ENCODE assay signal across 20 cellular contexts in genomic region chr12:115294443-115295133, GRCh38.
DNase-seq lines count a peak whose midpoint lies in the region; ATAC-seq and TF ChIP-seq lines count a peak whose summit lies in the region.
"Had no signal": no experiment of that assay in that cellular context is flagged by ENCODE, and none has a peak within 500 bp of the region (broad histone marks: within the 10 kb centered on the region; RNA-seq: fewer than 3 reads in every experiment).

No MANE protein-coding gene starts in this region.

- no peak overlapping the region for H3K4me2 ChIP-seq in fibroblast of lung (ENCODE audit: extremely low read depth, insufficient read depth, low read length)
- H3K4me2 ChIP-seq: neural progenitor cell had no signal

- H3K4me3 ChIP-seq in fibroblast of lung (replicated peaks in 1 of 4; ENCODE audit: control extremely low read depth in 1 of 4, insufficient read depth in 1 of 4, low read depth in 3 of 4, low read length in 4 of 4) (no peak overlapping the region), ascending aorta (no peak overlapping the region)
- H3K4me3 ChIP-seq: body of pancreas, neural progenitor cell had no signal

- no peak overlapping the region for H3K9ac ChIP-seq in fibroblast of lung (ENCODE audit: insufficient read depth, low read length)
- H3K9ac ChIP-seq: neural progenitor cell had no signal

- TF ChIP-seq CTCF in fibroblast of lung (conservative IDR thresholded peaks at IDR 0.05 in 1 of 2, IDR thresholded peaks at IDR 0.05 in 1 of 2; ENCODE audit: low read depth in 1 of 2, low read length in 2 of 2) (no peak), omental fat pad (IDR thresholded peaks at IDR 0.05) (no peak), ascending aorta (IDR thresholded peaks at IDR 0.05) (no peak)

- no peaks in the 10 kb centered on the region for H3K9me3 ChIP-seq in fibroblast of lung (ENCODE audit: control insufficient read depth, insufficient read depth, low read depth, low read length)
- H3K9me3 ChIP-seq in ascending aorta, result no peaks in the 10 kb centered on the region
- H3K9me3 ChIP-seq: body of pancreas had no signal

- intact Hi-C loops in ascending aorta (cut with DNase I), result no loop called here

- H3K27ac ChIP-seq in fibroblast of lung (ENCODE audit: insufficient read depth, low read length), result no peak overlapping the region
- H3K27ac ChIP-seq in ascending aorta, result no peak overlapping the region
- H3K27ac ChIP-seq: body of pancreas, neural progenitor cell had no signal

- H3K27me3 ChIP-seq in fibroblast of lung (ENCODE audit: control insufficient read depth, insufficient read depth, low read length) (no peaks in the 10 kb centered on the region), ascending aorta (no peaks in the 10 kb centered on the region)
- H3K27me3 ChIP-seq: body of pancreas, neural progenitor cell had no signal

- DNase-seq in EH (ENCODE audit: low read depth) (peak; percentile 44), SK-N-DZ (ENCODE audit: low spot score) (peak; percentile 43), fibroblast of lung (ENCODE audit: low read depth in 2 of 2) (peak; percentile 43), omental fat pad (ENCODE audit: low spot score) (no peak), ascending aorta (ENCODE audit: low spot score in 2 of 2) (no peak), GOT3 (lab: John Stamatoyannopoulos, UW) (no peak), NCI-H2107 treated with DMSO at 0.1 percent for 48 hours (lab: John Stamatoyannopoulos, UW; ENCODE audit: unreplicated experiment) (no peak)
- DNase-seq: activated CD4-positive, CD25-positive, alpha-beta regulatory T cell; activated CD8-positive, alpha-beta T cell treated with anti-CD3 and anti-CD28 coated beads for 36 hours; activated naive CD4-positive, alpha-beta T cell treated with anti-CD3 and anti-CD28 coated beads, Interleukin-2, amount 10 ng/mL, durations not matched to agents 7 days and 5 days; activated T-cell treated with anti-CD3 and anti-CD28 coated beads, Interleukin-2, amount 50 U/mL, for 24 hours; body of pancreas; CD8-positive, alpha-beta memory T cell; NCI-H1436 treated with DMSO at 0.1 percent for 48 hours; stimulated activated CD4-positive, alpha-beta T cell treated with anti-CD3 and anti-CD28 coated beads, Interleukin-12 subunit alpha, Interleukin-12 subunit beta, amount 100 ng/mL, for 4 hours; stimulated activated CD8-positive, alpha-beta memory T cell treated with anti-CD3 and anti-CD28 coated beads, Interleukin-4, amount 100 ng/mL, for 48 hours; substantia nigra; T-helper 9 cell had no signal

- ATAC-seq in omental fat pad (ENCODE audit: low FRiP score) (peak; percentile 32), HG02678 (IDR thresholded peaks at IDR 0.05; ENCODE audit: unreplicated experiment) (no peak)
- ATAC-seq: activated CD8-positive, alpha-beta T cell treated with anti-CD3 and anti-CD28 coated beads for 36 hours; body of pancreas had no signal

- H3K4me1 ChIP-seq in fibroblast of lung (ENCODE audit: control insufficient read depth, extremely low read depth, insufficient read depth, low read length) (no peaks in the 10 kb centered on the region), ascending aorta (peaks cover 0 to 4% of the 10 kb centered on the region in 2 donors)
- H3K4me1 ChIP-seq: body of pancreas, neural progenitor cell had no signal

- H3K79me2 ChIP-seq in fibroblast of lung (ENCODE audit: control insufficient read depth, insufficient read depth, low read length), result no peaks in the 10 kb centered on the region

- no peaks in the 10 kb centered on the region for H3K36me3 ChIP-seq in fibroblast of lung (ENCODE audit: control insufficient read depth, insufficient read depth, low read length)
- H3K36me3 ChIP-seq in ascending aorta, result no peaks in the 10 kb centered on the region
- H3K36me3 ChIP-seq: neural progenitor cell had no signal

- H2AFZ ChIP-seq in fibroblast of lung (ENCODE audit: low read length), result no peak overlapping the region
- H2AFZ ChIP-seq: neural progenitor cell had no signal

- no peaks in the 10 kb centered on the region for H4K20me1 ChIP-seq in fibroblast of lung (ENCODE audit: control insufficient read depth, extremely low read depth, insufficient read depth, low read length)

Comparison
In these comparisons a context has a peak if more than half of its experiments do, and no peak if none do; other contexts are left out.
1. DNase-seq: peak in EH (single experiment), SK-N-DZ (single experiment) and fibroblast of lung (2 of 2); none in omental fat pad (single experiment), ascending aorta (0 of 2), GOT3 (single experiment) and NCI-H2107 treated with DMSO at 0.1 percent for 48 hours (single experiment).